Comparison of ENCODE assay signal across 17 cellular contexts in genomic region chr4:172708184-172708583, GRCh38.
"Had no signal": no experiment of that assay in that cellular context is flagged by ENCODE, and none has a peak within 500 bp of the region (broad histone marks: within the 10 kb centered on the region; RNA-seq: fewer than 3 reads in every experiment).

No MANE protein-coding gene starts in this region.

- H3K27me3 ChIP-seq: dorsolateral prefrontal cortex, ovary, spleen, stomach, testis, upper lobe of right lung had no signal

- H3K27ac Mint-ChIP-seq: activated CD4-positive, alpha-beta memory T cell treated with anti-CD3 and anti-CD28 coated beads, Interleukin-2, amount 10 ng/mL, durations not matched to agents 7 days and 5 days; activated naive CD4-positive, alpha-beta T cell treated with anti-CD3 and anti-CD28 coated beads, Interleukin-2, amount 50 U/mL, for 72 hours had no signal

- H3K9me3 ChIP-seq: ovary, testis had no signal

- ATAC-seq: activated naive CD4-positive, alpha-beta T cell treated with anti-CD3 and anti-CD28 coated beads, Interleukin-2, amount 50 U/mL, for 72 hours; esophagus mucosa; left ventricle myocardium superior; sciatic nerve; upper lobe of right lung had no signal

- DNase-seq: activated CD4-positive, alpha-beta memory T cell treated with anti-CD3 and anti-CD28 coated beads, Interleukin-2, amount 10 ng/mL, durations not matched to agents 7 days and 5 days; activated CD4-positive, alpha-beta T cell treated with anti-CD3 and anti-CD28 coated beads for 4 hours; activated effector memory CD4-positive, alpha-beta T cell treated with anti-CD3 and anti-CD28 coated beads, Interleukin-2, amount 50 U/mL, for 16 hours; activated T-cell treated with anti-CD3 and anti-CD28 coated beads, Interleukin-2, amount 50 U/mL, for 48 hours; dorsolateral prefrontal cortex; left ventricle myocardium superior; mesenchymal stem cell; ovary; spleen; stomach; T1000; testis; upper lobe of right lung had no signal

- H3K27ac ChIP-seq: dorsolateral prefrontal cortex, ovary, spleen, stomach, testis, upper lobe of right lung had no signal

- H3K4me1 Mint-ChIP-seq: activated CD4-positive, alpha-beta memory T cell treated with anti-CD3 and anti-CD28 coated beads, Interleukin-2, amount 10 ng/mL, durations not matched to agents 7 days and 5 days had no signal

- H3K4me3 Mint-ChIP-seq: activated CD4-positive, alpha-beta memory T cell treated with anti-CD3 and anti-CD28 coated beads, Interleukin-2, amount 10 ng/mL, durations not matched to agents 7 days and 5 days; neural crest cell had no signal

- H3K4me1 ChIP-seq: spleen, stomach, testis, upper lobe of right lung had no signal

- H3K27me3 Mint-ChIP-seq: activated CD4-positive, alpha-beta memory T cell treated with anti-CD3 and anti-CD28 coated beads, Interleukin-2, amount 10 ng/mL, durations not matched to agents 7 days and 5 days had no signal
